Comparison of ENCODE assay signal across 9 cellular contexts in genomic region chr6:7236312-7237209, GRCh38.
DNase-seq lines count a peak whose midpoint lies in the region; ATAC-seq lines count a peak whose summit lies in the region.
"Had no signal": no experiment of that assay in that cellular context is flagged by ENCODE, and none has a peak within 500 bp of the region (broad histone marks: within the 10 kb centered on the region; RNA-seq: fewer than 3 reads in every experiment).

No MANE protein-coding gene starts in this region.

- no peaks in the 10 kb centered on the region for H3K27me3 Mint-ChIP-seq in T-cell

- H3K27me3 ChIP-seq in neuronal stem cell (ENCODE audit: control insufficient read depth in 3 of 3, insufficient read depth in 3 of 3, low read depth in 1 of 3, low read length in 3 of 3), result no peaks in the 10 kb centered on the region

- H3K14ac ChIP-seq in neuronal stem cell (ENCODE audit: low read length), result peak overlapping the region; percentile 12

- no peak overlapping the region for H3K4me2 ChIP-seq in neuronal stem cell (ENCODE audit: insufficient read depth, low read length, poor library complexity, severe bottlenecking)

- no peak overlapping the region for H4K8ac ChIP-seq in neuronal stem cell (ENCODE audit: low read depth, low read length)

- no peaks in the 10 kb centered on the region for H3K9me3 Mint-ChIP-seq in T-cell

- WGBS in neuronal stem cell (ENCODE audit: extremely low coverage in 2 of 2, insufficient read length in 2 of 2, insufficient replicate concordance in 1 of 2), 2 donors, result no CpG with 5 or more reads among the region's 8 CpGs

- H2BK120ac ChIP-seq in neuronal stem cell (ENCODE audit: low read depth, low read length), result no peak overlapping the region

- no peak overlapping the region for H2BK15ac ChIP-seq in neuronal stem cell (ENCODE audit: low read length)

- no peak overlapping the region for H3K4me3 Mint-ChIP-seq in T-cell

- H2BK12ac ChIP-seq in neuronal stem cell (ENCODE audit: low read length), result no peak overlapping the region

- H2AFZ ChIP-seq in neuronal stem cell (ENCODE audit: low read length), result no peak overlapping the region

- DNase-seq in T-cell (no peak), neuronal stem cell (ENCODE audit: low spot score) (no peak), putamen (ENCODE audit: low spot score) (no peak), NCI-H446 treated with DMSO at 0.1 percent for 48 hours (lab: John Stamatoyannopoulos, UW) (no peak), DMS 273 (lab: John Stamatoyannopoulos, UW; ENCODE audit: unreplicated experiment) (no peak), DMS153 (lab: John Stamatoyannopoulos, UW) (no peak)
- DNase-seq: stimulated activated naive CD4-positive, alpha-beta T cell had no signal

- CTCF ChIA-PET in T-cell (lab: Charles Lee), result interaction anchor here (0.6 to 0.9 kb wide), 6 partner anchors 38 to 581 kb away, joined by 3 to 4 read pairs (median 3); no protein-coding TSS in a partner anchor

- H3K9ac ChIP-seq in neuronal stem cell (ENCODE audit: low read depth, low read length, poor library complexity), result no peak overlapping the region

- no peaks in the 10 kb centered on the region for H3K9me3 ChIP-seq in neuronal stem cell (replicated peaks in 1 of 2; ENCODE audit: control insufficient read depth in 2 of 2, insufficient read depth in 1 of 2, low read depth in 1 of 2, low read length in 2 of 2)

- H2AK5ac ChIP-seq in neuronal stem cell (ENCODE audit: low read depth, low read length), result no peak overlapping the region

- peaks cover 0 to 3% of the 10 kb centered on the region in 2 donors for H3K4me1 ChIP-seq in neuronal stem cell (ENCODE audit: control insufficient read depth in 2 of 2, insufficient read depth in 1 of 2, low read depth in 1 of 2, low read length in 2 of 2)

- POLR2A ChIA-PET in T-cell (lab: Charles Lee), result interaction anchor here (0.6 kb wide), 3 partner anchors 11 to 1890 kb away, joined by 3 to 5 read pairs (median 3); no protein-coding TSS in a partner anchor

- peak overlapping the region; percentile 28 for H3K4ac ChIP-seq in neuronal stem cell (ENCODE audit: low read length)

- peak overlapping the region; percentile 39 to 71 for H3K27ac Mint-ChIP-seq in T-cell

- peaks cover 14 to 27% (median 16%) of the 10 kb centered on the region in 3 donors for H3K4me1 Mint-ChIP-seq in T-cell

- H2BK5ac ChIP-seq in neuronal stem cell (ENCODE audit: low read length), result no peak overlapping the region

- peaks cover 39% of the 10 kb centered on the region for H3K36me3 Mint-ChIP-seq in T-cell

- H3K79me1 ChIP-seq in neuronal stem cell (ENCODE audit: low read depth, low read length), result no peaks in the 10 kb centered on the region

- no peak overlapping the region for H3K18ac ChIP-seq in neuronal stem cell (ENCODE audit: low read length)

- H3K36me3 ChIP-seq in neuronal stem cell (replicated peaks in 1 of 2; ENCODE audit: control insufficient read depth in 2 of 2, insufficient read depth in 2 of 2, low read length in 2 of 2), result peaks cover 4 to 50% of the 10 kb centered on the region in 2 donors

- no peak overlapping the region for H3K4me3 ChIP-seq in neuronal stem cell (ENCODE audit: low read length in 2 of 2)

- peak; percentile 45 for ATAC-seq in GM18517 (IDR thresholded peaks at IDR 0.05; ENCODE audit: unreplicated experiment)
- ATAC-seq in HG02642 (IDR thresholded peaks at IDR 0.05; ENCODE audit: poor library complexity, unreplicated experiment), result peak; percentile 67
- no peak for ATAC-seq in T-cell (replicated peaks in 1 of 4)

- no peak overlapping the region for H3K27ac ChIP-seq in neuronal stem cell (replicated peaks; ENCODE audit: low read length)

- no peak overlapping the region for H3K23ac ChIP-seq in neuronal stem cell (ENCODE audit: low read depth, low read length, poor library complexity)

- H4K91ac ChIP-seq in neuronal stem cell (ENCODE audit: low read depth, low read length, poor library complexity), result no peak overlapping the region

Comparison
In these comparisons a context has a peak if more than half of its experiments do, and no peak if none do; other contexts are left out.
1. ATAC-seq: peak in GM18517 (single experiment) and HG02642 (single experiment); none in T-cell (0 of 4).